14 cellular contexts compared by ENCODE assay signal in the genomic region with DNA sequence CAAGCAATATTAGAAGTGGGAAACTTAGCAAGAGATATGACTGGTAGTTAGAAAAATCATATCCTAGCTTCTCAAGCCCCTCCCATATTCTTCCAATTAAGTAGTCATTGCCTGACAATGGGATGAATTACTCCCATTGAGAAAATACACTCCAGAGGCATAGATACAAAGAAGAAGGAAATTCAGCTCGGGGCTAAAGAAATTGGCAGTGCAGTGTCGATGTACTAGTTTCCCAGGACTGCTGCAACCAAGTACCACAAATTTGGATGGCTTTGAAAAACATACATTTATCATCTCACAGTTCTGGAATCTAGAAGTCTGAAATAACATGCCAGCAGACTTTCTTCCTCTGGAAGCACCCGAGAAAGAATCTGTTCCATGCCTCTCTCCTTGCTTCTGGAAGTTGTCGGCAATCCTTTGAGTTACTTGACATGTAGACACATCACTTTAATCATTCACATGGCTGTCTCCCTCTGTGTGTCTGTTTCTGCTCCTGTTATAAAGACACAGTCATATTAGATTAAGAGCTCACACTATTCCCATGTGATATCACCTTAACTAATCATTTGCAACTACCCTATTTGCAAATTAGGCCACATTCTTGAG.
"Had no signal": no experiment of that assay in that cellular context is flagged by ENCODE, and none has a peak within 500 bp of the region (broad histone marks: within the 10 kb centered on the region; RNA-seq: fewer than 3 reads in every experiment).

No MANE protein-coding gene starts in this region.

- H3K4me3 Mint-ChIP-seq: activated CD4-positive, alpha-beta memory T cell treated with anti-CD3 and anti-CD28 coated beads, Interleukin-2, amount 10 ng/mL, durations not matched to agents 7 days and 5 days; activated naive CD4-positive, alpha-beta T cell treated with anti-CD3 and anti-CD28 coated beads for 36 hours; activated T-helper 1 cell treated with anti-CD3 and anti-CD28 coated beads, Interleukin-12 subunit alpha, Interleukin-12 subunit beta, Interleukin-2, Interleukin-4 antibody, amounts not matched to agents 30 ng/mL and 10 ng/mL and 1 ng/mL, durations not matched to agents 14 hours and 24 hours and 36 hours had no signal

- H3K9me3 ChIP-seq: tibial nerve had no signal

- H3K36me3 Mint-ChIP-seq: naive B cell; stimulated activated effector memory CD8-positive, alpha-beta T cell treated with anti-CD3 and anti-CD28 coated beads, Interleukin-12 subunit alpha, Interleukin-12 subunit beta, amount 100 ng/mL, for 72 hours had no signal

- DNase-seq: activated CD4-positive, alpha-beta memory T cell treated with anti-CD3 and anti-CD28 coated beads, Interleukin-2, amount 10 ng/mL, durations not matched to agents 7 days and 5 days; activated CD4-positive, alpha-beta T cell treated with anti-CD3 and anti-CD28 coated beads for 1 hour; activated CD8-positive, alpha-beta memory T cell treated with anti-CD3 and anti-CD28 coated beads, Interleukin-2, amount 50 U/mL, for 4 hours; activated naive CD4-positive, alpha-beta T cell treated with anti-CD3 and anti-CD28 coated beads for 36 hours; caudate nucleus; heart right ventricle; midbrain; naive B cell; posterior cingulate gyrus; right cardiac atrium; small intestine had no signal

- ATAC-seq: heart right ventricle; right cardiac atrium; stimulated activated effector memory CD8-positive, alpha-beta T cell treated with anti-CD3 and anti-CD28 coated beads, Interleukin-12 subunit alpha, Interleukin-12 subunit beta, amount 100 ng/mL, for 72 hours had no signal

- H3K9me3 Mint-ChIP-seq: stimulated activated effector memory CD8-positive, alpha-beta T cell treated with anti-CD3 and anti-CD28 coated beads, Interleukin-12 subunit alpha, Interleukin-12 subunit beta, amount 100 ng/mL, for 72 hours had no signal

- H3K4me3 ChIP-seq: heart right ventricle, tibial nerve had no signal

- H3K27me3 ChIP-seq: heart right ventricle, tibial nerve had no signal

- H3K4me1 Mint-ChIP-seq: naive B cell had no signal

- H3K27me3 Mint-ChIP-seq: activated CD4-positive, alpha-beta memory T cell treated with anti-CD3 and anti-CD28 coated beads, Interleukin-2, amount 10 ng/mL, durations not matched to agents 7 days and 5 days had no signal

- H3K36me3 ChIP-seq: heart right ventricle, tibial nerve had no signal

- H3K27ac Mint-ChIP-seq: naive B cell had no signal

- H3K27ac ChIP-seq: heart right ventricle, tibial nerve had no signal
